Comparison of ENCODE assay signal across 8 cellular contexts in the genomic region with DNA sequence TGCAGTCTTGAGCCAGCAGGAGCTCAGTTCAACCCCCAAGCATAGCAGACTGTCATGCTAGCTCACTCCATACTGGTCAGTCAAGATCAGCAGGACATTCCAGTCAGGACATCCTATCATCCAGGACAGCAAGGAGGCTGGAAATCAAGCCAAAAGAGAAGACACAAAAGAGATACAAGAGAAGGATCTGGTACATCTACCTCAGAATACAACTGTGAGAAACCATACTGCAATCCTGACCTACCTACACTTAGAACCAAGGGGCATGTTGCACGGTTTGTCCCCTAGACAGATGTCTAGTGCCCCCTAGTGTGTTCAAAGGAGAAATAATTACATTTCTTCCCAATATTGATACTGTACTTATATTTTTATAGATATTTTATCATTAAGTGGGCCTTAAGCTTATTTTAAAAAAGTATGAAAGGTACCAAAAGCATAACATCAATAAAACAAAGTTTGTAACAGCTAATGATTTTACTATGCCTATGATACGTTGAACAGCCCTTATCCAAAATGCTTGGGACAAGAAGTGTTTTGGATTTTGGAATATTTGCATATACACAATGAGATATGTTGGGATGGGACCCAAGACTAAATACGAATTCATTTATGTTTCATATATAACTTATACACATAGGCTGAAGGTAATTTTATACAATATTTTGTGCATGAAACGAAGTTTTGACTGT. TPM values are rescaled to one million over a fixed set of nuclear protein-coding genes. Genes with fewer than 3 reads are reported as not detected.
DNase-seq lines count a peak whose midpoint lies in the region; ATAC-seq and TF ChIP-seq lines count a peak whose summit lies in the region.

No MANE protein-coding gene starts in this region.

- H3K27ac ChIP-seq in A673 (ENCODE audit: low read depth, low read length, poor library complexity, severe bottlenecking) (no peak overlapping the region), caudate nucleus (ENCODE audit: low read depth, low read length) (no peak overlapping the region)

- BruUV-seq in A673 (replicated peaks; lab: Mats Ljungman, UMichigan), result no TSS peak

- CTCF ChIA-PET in A673 (lab: Charles Lee), result interaction anchor here (1.9 to 3.5 kb wide), 2 partner anchors 105 to 854 kb away, joined by 7 to 25 read pairs; no protein-coding TSS in a partner anchor

- DNase-seq in A673 (ENCODE audit: low spot score), result peak; percentile 55
- DNase-seq in GM10266 (ENCODE audit: extremely low spot score), result no peak
- DNase-seq in NCI-H146 treated with DMSO at 0.1 percent for 48 hours (lab: John Stamatoyannopoulos, UW; ENCODE audit: unreplicated experiment), result peak; percentile 58
- no peak for DNase-seq in astrocyte of the cerebellum (ENCODE audit: low read depth)
- peak; percentile 19 for DNase-seq in kidney glomerular epithelial cell (lab: John Stamatoyannopoulos, UW)
- DNase-seq in caudate nucleus (lab: John Stamatoyannopoulos, UW), result no peak
- no peak for DNase-seq in COLO668 (lab: John Stamatoyannopoulos, UW; ENCODE audit: unreplicated experiment)

- ATAC-seq in GM18517 (IDR thresholded peaks at IDR 0.05; ENCODE audit: unreplicated experiment), result no peak

- intact Hi-C loops in A673 (cut with micrococcal nuclease; ENCODE audit: unreplicated experiment), result loop anchor here (1.0 to 5.0 kb wide), 2 partner anchors 105 to 625 kb away; no protein-coding TSS in a partner anchor

- H3K9me3 ChIP-seq in A673 (ENCODE audit: low read depth, low read length, poor library complexity, severe bottlenecking), result no peaks in the 10 kb centered on the region

- no peaks in the 10 kb centered on the region for H3K4me1 ChIP-seq in A673 (ENCODE audit: insufficient read depth, low read length, poor library complexity, severe bottlenecking)

- no peaks in the 10 kb centered on the region for H3K36me3 ChIP-seq in A673 (ENCODE audit: insufficient read depth, low read length, poor library complexity, severe bottlenecking)

- POLR2A ChIA-PET in A673 (lab: Charles Lee; ENCODE audit: low non-redundant PET), result no interaction called here

- H3K27me3 ChIP-seq in A673 (replicated peaks; ENCODE audit: insufficient read depth, low read depth, low read length, poor library complexity), result no peaks in the 10 kb centered on the region

- TF ChIP-seq CTCF in A673 (conservative IDR thresholded peaks at IDR 0.05; ENCODE audit: low read depth, low read length) (peak; percentile 74), GM10266 (IDR thresholded peaks at IDR 0.05; ENCODE audit: control insufficient read depth, insufficient read depth, low read depth, missing control alignments) (peak; percentile 59), astrocyte of the cerebellum (IDR thresholded peaks at IDR 0.05; ENCODE audit: low read depth, low read length, missing control alignments) (peak; percentile 61)

- H3K4me3 ChIP-seq in A673 (ENCODE audit: low read depth, low read length, poor library complexity, severe bottlenecking) (no peak overlapping the region), astrocyte of the cerebellum (ENCODE audit: low read depth, low read length) (no peak overlapping the region)

- in situ Hi-C loops in astrocyte of the cerebellum (cut with HindIII; ENCODE audit: low sequenced_read_pairs), result loop anchor here (5.0 kb wide), 2 partner anchors 65 to 530 kb away; no protein-coding TSS in a partner anchor

RNA-seq across cellular contexts. Expression of gene ERCC6, which starts 26.7 kb away (rescaled TPM):
- total RNA-seq in A673 (2021), result 11.0 and 11.4 TPM in 2 replicates

Comparison
In these comparisons a context has a peak if more than half of its experiments do, and no peak if none do; other contexts are left out.
1. DNase-seq: peak in A673 (single experiment), NCI-H146 treated with DMSO at 0.1 percent for 48 hours (single experiment) and kidney glomerular epithelial cell (single experiment); none in GM10266 (single experiment), astrocyte of the cerebellum (single experiment), caudate nucleus (0 of 61) and COLO668 (single experiment).
2. Peak in every context shown above with its lines, with median percentiles within 50 percentile points of each other: CTCF ChIP-seq.